Comparison of ENCODE assay signal across 8 cellular contexts in the genomic region with DNA sequence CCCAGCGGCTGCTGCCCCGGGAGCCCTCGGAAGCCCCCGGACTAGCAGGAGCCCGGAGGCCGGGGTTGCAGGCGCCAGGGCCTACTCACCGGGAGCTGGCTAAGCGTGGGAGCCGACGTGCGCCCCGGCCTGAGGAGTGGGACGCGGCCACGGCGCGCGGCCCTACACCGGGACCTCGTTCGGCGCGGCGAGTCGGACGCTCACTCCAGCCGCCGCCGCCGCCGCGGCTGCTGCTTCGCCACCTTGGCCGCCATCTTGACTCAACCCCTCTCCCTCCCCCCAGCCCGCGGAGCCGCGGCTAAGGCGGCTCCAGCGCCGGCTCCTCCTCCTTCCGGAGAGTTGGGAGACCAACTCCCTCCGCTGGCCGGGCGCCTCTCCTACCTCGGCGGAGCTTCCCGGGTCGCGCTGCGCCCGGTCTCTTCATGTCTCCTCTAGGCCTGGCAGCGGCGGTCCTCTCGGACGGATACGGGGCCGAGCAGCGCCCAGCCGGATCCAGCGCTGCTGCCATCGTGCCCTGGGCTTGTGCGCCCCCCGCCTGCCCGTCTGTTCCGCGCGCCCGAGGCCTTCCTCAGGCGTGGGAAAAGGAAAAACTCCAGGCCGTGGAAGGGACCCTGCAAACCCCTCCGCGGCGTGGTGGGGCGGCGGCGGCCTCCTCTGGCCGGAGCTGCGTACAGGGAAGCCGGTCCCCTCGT. TPM values are rescaled to one million over a fixed set of nuclear protein-coding genes. Genes with fewer than 3 reads are reported as not detected.
DNase-seq lines count a peak whose midpoint lies in the region; TF ChIP-seq lines count a peak whose summit lies in the region.

NCOR1 (minus strand) TSS at position 262 of the 692 bp plus-strand sequence. CDS start 20,965 bp downstream, outside the sequence.

- H3K27ac Mint-ChIP-seq in neural progenitor cell: peak within 1 kb of the TSS; percentile 91

- no peaks in the 10 kb centered on the region for H3K9me2 ChIP-seq in MM.1S (replicated peaks; ENCODE audit: insufficient read depth, low read length)

- H3K4me3 ChIP-seq in MM.1S (ENCODE audit: low read length) (peak within 1 kb of the TSS; percentile 83), foreskin fibroblast (ENCODE audit: low read depth in 1 of 2, low read length in 2 of 2) (peak within 1 kb of the TSS; percentile 77 to 96), neural progenitor cell (peak within 1 kb of the TSS; percentile 96), stomach smooth muscle (ENCODE audit: low read length in 2 of 2) (peak within 1 kb of the TSS; percentile 89)

- H3K4me1 Mint-ChIP-seq in neural progenitor cell: peaks cover 23% of the 10 kb centered on the region

- H3K4me2 ChIP-seq in MM.1S (ENCODE audit: low read depth, low read length) (peak within 1 kb of the TSS; percentile 68), neural progenitor cell (peak within 1 kb of the TSS; percentile 86)

- H3K4me3 Mint-ChIP-seq in neural progenitor cell: peak within 1 kb of the TSS; percentile 97

- H3K27me3 Mint-ChIP-seq in neural progenitor cell (ENCODE audit: insufficient read depth, low read depth): peaks cover 2% of the 10 kb centered on the region

- H3K36me3 Mint-ChIP-seq in neural progenitor cell: peaks cover 5% of the 10 kb centered on the region

- H3K9me3 Mint-ChIP-seq in neural progenitor cell: no peaks in the 10 kb centered on the region

- no peaks in the 10 kb centered on the region for H3K27me3 ChIP-seq in MM.1S (replicated peaks; ENCODE audit: insufficient read depth, low read length)
- no peaks in the 10 kb centered on the region for H3K27me3 ChIP-seq in neural progenitor cell
- H3K27me3 ChIP-seq in stomach smooth muscle (ENCODE audit: control insufficient read depth in 1 of 2, insufficient read depth in 2 of 2, low read length in 2 of 2): no peaks in the 10 kb centered on the region

- H3K36me3 ChIP-seq in MM.1S (replicated peaks; ENCODE audit: insufficient read depth, low read length) (no peaks in the 10 kb centered on the region), neural progenitor cell (no peaks in the 10 kb centered on the region), stomach smooth muscle (ENCODE audit: control insufficient read depth in 2 of 2, insufficient read depth in 2 of 2, low read length in 2 of 2) (no peaks in the 10 kb centered on the region)

- H4K20me1 ChIP-seq in MM.1S (ENCODE audit: insufficient read depth, low read length) (0 out of 2 replicates have a peak, but pooled peaks cover 3% of the 10 kb centered on the region), neural progenitor cell (ENCODE audit: low read depth) (peaks cover 24% of the 10 kb centered on the region)

- H3F3A ChIP-seq in MM.1S (ENCODE audit: insufficient read depth, low read length) (peaks cover 19% of the 10 kb centered on the region), neural progenitor cell (ENCODE audit: low read depth) (peaks cover 20% of the 10 kb centered on the region)

- H3K9me3 ChIP-seq in MM.1S (replicated peaks; ENCODE audit: insufficient read depth, low read length) (no peaks in the 10 kb centered on the region), neural progenitor cell (ENCODE audit: low read depth) (no peaks in the 10 kb centered on the region), stomach smooth muscle (ENCODE audit: control insufficient read depth in 2 of 2, low read length in 2 of 2) (no peaks in the 10 kb centered on the region)

- peak within 1 kb of the TSS; percentile 95 for H2AFZ ChIP-seq in MM.1S (ENCODE audit: low read length)
- H2AFZ ChIP-seq in neural progenitor cell (replicated peaks): peak within 1 kb of the TSS; percentile 83

- H3K79me2 ChIP-seq in MM.1S (ENCODE audit: low read length) (peaks cover 85% of the 10 kb centered on the region), neural progenitor cell (ENCODE audit: low read depth) (peaks cover 80% of the 10 kb centered on the region)

- H3K9ac ChIP-seq in MM.1S (ENCODE audit: low read length): peak within 1 kb of the TSS; percentile 93
- peak within 1 kb of the TSS; percentile 94 for H3K9ac ChIP-seq in neural progenitor cell
- H3K9ac ChIP-seq in stomach smooth muscle (ENCODE audit: low read length in 2 of 2): peak within 1 kb of the TSS; percentile 85 to 88

- H3K27ac ChIP-seq in MM.1S (ENCODE audit: low read length): peak within 1 kb of the TSS; percentile 92
- peak within 1 kb of the TSS; percentile 92 for H3K27ac ChIP-seq in neural progenitor cell
- H3K27ac ChIP-seq in stomach smooth muscle (ENCODE audit: low read length): peak within 1 kb of the TSS; percentile 90

- DNase-seq in GF-D8 (lab: John Stamatoyannopoulos, UW) (peak; percentile 54), HCEC 1CT (peak; percentile 95), MM.1S (peak; percentile 94), SIG-M5 treated with dmso at 0.1 percent for 504 hours (lab: John Stamatoyannopoulos, UW; ENCODE audit: unreplicated experiment) (peak; percentile 91), activated gamma-delta T cell treated with Interleukin-2 at 50 U/mL for 16 hours (peak; percentile 86), foreskin fibroblast (peak; percentile 93 to 98), neural progenitor cell (ENCODE audit: low spot score) (peak; percentile 98)

- peak; percentile 21 for TF ChIP-seq CTCF in MM.1S (IDR thresholded peaks at IDR 0.05; ENCODE audit: low read length)
- TF ChIP-seq CTCF in foreskin fibroblast (IDR thresholded peaks at IDR 0.05; ENCODE audit: low read depth, low read length): peak; percentile 12
- peak; percentile 44 for TF ChIP-seq CTCF in neural progenitor cell (IDR thresholded peaks at IDR 0.05)

- H3K4me1 ChIP-seq in MM.1S (ENCODE audit: low read length): peaks cover 3% of the 10 kb centered on the region
- H3K4me1 ChIP-seq in neural progenitor cell: peaks cover 16% of the 10 kb centered on the region
- peaks cover 12% of the 10 kb centered on the region for H3K4me1 ChIP-seq in stomach smooth muscle (ENCODE audit: control insufficient read depth, insufficient read depth, low read length)

RNA-seq across cellular contexts. Expression of gene NCOR1, which starts in this region (rescaled TPM):
- total RNA-seq in neural progenitor cell (ENCODE audit: low replicate concordance): 73.7 and 86.8 TPM in 2 replicates

Comparison
In these comparisons a context has a peak if more than half of its experiments do, and no peak if none do; other contexts are left out.
1. Peak in every context shown above with its lines: DNase-seq, H3K4me3 ChIP-seq and H3K27ac ChIP-seq.